ENCODE assay signal across 8 cellular contexts in genomic region chr17:28661635-28662526, GRCh38. TPM values are rescaled to one million over a fixed set of nuclear protein-coding genes. Genes with fewer than 3 reads are reported as not detected.
DNase-seq lines count a peak whose midpoint lies in the region; ATAC-seq and TF ChIP-seq lines count a peak whose summit lies in the region.

Gene SDF2, minus strand, starts transcription at chr17:28661906. Its CDS starts 30 bp downstream, at chr17:28661876.
Gene SUPT6H, plus strand, starts transcription at chr17:28662205. Its CDS starts 11,197 bp downstream, at chr17:28673402.

- peak; percentile 81 for TF ChIP-seq POLR2A in right lobe of liver (IDR thresholded peaks at IDR 0.05)

- intact Hi-C loops in right lobe of liver (cut with DNase I) = no loop called here

- H3K27me3 Mint-ChIP-seq in CD4-positive, CD25-positive, alpha-beta regulatory T cell = no peaks in the 10 kb centered on the region

- WGBS in right lobe of liver (ENCODE audit: insufficient coverage, low coverage, low lambda C conversion rate, missing lambda C conversion rate) = under 1% methylated on average over 41 of the region's 66 CpGs

- H3K36me3 ChIP-seq in CD4-positive, CD25-positive, alpha-beta regulatory T cell (ENCODE audit: control insufficient read depth, insufficient read depth, low read length) = peaks cover 21% of the 10 kb centered on the region
- peaks cover 0 to 12% (median 2%) of the 10 kb centered on the region in 4 donors for H3K36me3 ChIP-seq in right lobe of liver

- H3K9me3 ChIP-seq in CD4-positive, CD25-positive, alpha-beta regulatory T cell (ENCODE audit: control insufficient read depth in 2 of 2, low read length in 2 of 2) = no peaks in the 10 kb centered on the region
- no peaks in the 10 kb centered on the region for H3K9me3 ChIP-seq in right lobe of liver

- peaks cover 5% of the 10 kb centered on the region for H3K36me3 Mint-ChIP-seq in CD4-positive, CD25-positive, alpha-beta regulatory T cell

- DNase-seq in CD4-positive, CD25-positive, alpha-beta regulatory T cell = peak; percentile 91 to 96 (median 94)
- DNase-seq in NCI-H774 (lab: John Stamatoyannopoulos, UW) = peak; percentile 89
- peak; percentile 93 for DNase-seq in activated CD4-positive, alpha-beta T cell treated with anti-CD3 and anti-CD28 coated beads, Interleukin-2, amount 50 U/mL, for 4 hours
- peak; percentile 92 for DNase-seq in dermis blood vessel endothelial cell
- peak; percentile 89 to 90 (median 89) for DNase-seq in right lobe of liver
- peak; percentile 90 to 93 for DNase-seq in stimulated activated CD4-positive, alpha-beta T cell treated with anti-CD3 and anti-CD28 coated beads, Interleukin-4, amount 100 ng/mL, for 4 hours

- peaks cover 45% of the 10 kb centered on the region for H3K4me1 ChIP-seq in CD4-positive, CD25-positive, alpha-beta regulatory T cell (ENCODE audit: control insufficient read depth, insufficient read depth, low read length, poor library complexity, severe bottlenecking)
- H3K4me1 ChIP-seq in right lobe of liver = peaks cover 0 to 28% (median 9%) of the 10 kb centered on the region in 4 donors

- H3K4me3 Mint-ChIP-seq in CD4-positive, CD25-positive, alpha-beta regulatory T cell = peak within 1 kb of the TSS; percentile 99 to 100 (median 100)

- H3K27ac ChIP-seq in CD4-positive, CD25-positive, alpha-beta regulatory T cell (ENCODE audit: insufficient read depth, low read length, poor library complexity, severe bottlenecking) = peak within 1 kb of the TSS; percentile 99
- peak within 1 kb of the TSS; percentile 90 to 94 (median 91) for H3K27ac ChIP-seq in right lobe of liver

- ATAC-seq in CD4-positive, CD25-positive, alpha-beta regulatory T cell (ENCODE audit: low read depth in 2 of 2) = peak; percentile 85 to 86
- ATAC-seq in GM19372 (IDR thresholded peaks at IDR 0.05; ENCODE audit: low read depth, unreplicated experiment) (peak; percentile 82), HG03565 (IDR thresholded peaks at IDR 0.05; ENCODE audit: unreplicated experiment) (peak; percentile 58), right lobe of liver (peak; percentile 91 to 97 (median 96))

- H3K27ac Mint-ChIP-seq in CD4-positive, CD25-positive, alpha-beta regulatory T cell = peak within 1 kb of the TSS; percentile 100

- peaks cover 24 to 67% (median 51%) of the 10 kb centered on the region in 4 donors for H3K4me1 Mint-ChIP-seq in CD4-positive, CD25-positive, alpha-beta regulatory T cell

- H3K27me3 ChIP-seq in CD4-positive, CD25-positive, alpha-beta regulatory T cell (ENCODE audit: control insufficient read depth, insufficient read depth, low read length) = no peaks in the 10 kb centered on the region
- H3K27me3 ChIP-seq in right lobe of liver = no peaks in the 10 kb centered on the region

- H3K9me3 Mint-ChIP-seq in CD4-positive, CD25-positive, alpha-beta regulatory T cell = no peaks in the 10 kb centered on the region

- TF ChIP-seq CTCF in right lobe of liver (IDR thresholded peaks at IDR 0.05) = no peak

- peak within 1 kb of the TSS; percentile 79 for H3K4me3 ChIP-seq in CD4-positive, CD25-positive, alpha-beta regulatory T cell (ENCODE audit: low read depth, low read length)
- H3K4me3 ChIP-seq in right lobe of liver = peak within 1 kb of the TSS; percentile 81 to 97 (median 90)

RNA-seq across cellular contexts. Expression of gene SDF2, which starts in this region (rescaled TPM):
- total RNA-seq in CD4-positive, CD25-positive, alpha-beta regulatory T cell = 41.9 TPM
- polyA plus RNA-seq in CD4-positive, CD25-positive, alpha-beta regulatory T cell = 100 to 1,000 TPM in 3 of 4 donors, 10 to 100 TPM in 1; 96.5 to 121 (median 112) TPM
- total RNA-seq in dermis blood vessel endothelial cell = 48.9 and 79.5 TPM in 2 replicates
- total RNA-seq in right lobe of liver = 10 to 100 TPM; 24.6 to 31.8 (median 26.4) TPM

RNA-seq across cellular contexts. Expression of gene SUPT6H, which starts in this region (rescaled TPM):
- 167 TPM for total RNA-seq in CD4-positive, CD25-positive, alpha-beta regulatory T cell
- polyA plus RNA-seq in CD4-positive, CD25-positive, alpha-beta regulatory T cell = 1 to 10 TPM; 8.3 to 9.2 (median 8.9) TPM
- 42.2 and 75.9 TPM in 2 replicates for total RNA-seq in dermis blood vessel endothelial cell
- 10 to 100 TPM; 28.8 to 38.0 (median 34.0) TPM for total RNA-seq in right lobe of liver

Comparison
In these comparisons a context has a peak if more than half of its experiments do, and no peak if none do; other contexts are left out.
1. Peak in every context shown above with its lines: DNase-seq, ATAC-seq, H3K4me3 ChIP-seq and H3K27ac ChIP-seq.